ENCODE assay signal across 9 cellular contexts in the genomic region with DNA sequence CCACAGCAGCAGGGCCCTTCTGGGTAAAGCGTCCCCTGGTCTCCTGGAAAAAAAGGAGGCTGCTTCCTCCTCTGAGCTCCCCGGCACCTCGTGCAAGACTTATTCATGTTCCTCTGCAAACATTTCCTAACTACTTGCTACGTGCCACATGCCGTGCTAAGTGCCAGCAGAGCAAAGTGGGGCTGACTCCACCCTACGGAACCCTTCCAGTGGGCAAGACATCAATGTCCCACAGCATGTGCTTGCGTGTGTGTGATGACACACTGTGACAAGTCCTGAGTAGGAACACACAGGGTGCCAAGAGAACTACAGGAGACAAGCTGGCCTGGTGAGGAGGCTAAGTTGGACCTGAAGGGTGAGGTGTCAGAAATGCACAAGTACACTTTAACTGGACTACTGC. TPM values are rescaled to one million over a fixed set of nuclear protein-coding genes. Genes with fewer than 3 reads are reported as not detected.
DNase-seq lines count a peak whose midpoint lies in the region; ATAC-seq and TF ChIP-seq lines count a peak whose summit lies in the region.
"Had no signal": no experiment of that assay in that cellular context is flagged by ENCODE, and none has a peak within 500 bp of the region (broad histone marks: within the 10 kb centered on the region; RNA-seq: fewer than 3 reads in every experiment).

No MANE protein-coding gene starts in this region.

- no peaks in the 10 kb centered on the region for H3K9me3 Mint-ChIP-seq in activated CD8-positive, alpha-beta T cell treated with anti-CD3 and anti-CD28 coated beads for 36 hours

- peak overlapping the region; percentile 4 for H3K4me3 Mint-ChIP-seq in activated CD8-positive, alpha-beta T cell treated with anti-CD3 and anti-CD28 coated beads for 36 hours

- peak; percentile 79 for DNase-seq in activated effector memory CD4-positive, alpha-beta T cell treated with anti-CD3 and anti-CD28 coated beads, Interleukin-2, amount 50 U/mL, for 16 hours
- no peak for DNase-seq in activated effector memory CD4-positive, alpha-beta T cell treated with Interleukin-2 at 50 U/mL for 16 hours
- DNase-seq in activated CD8-positive, alpha-beta T cell treated with anti-CD3 and anti-CD28 coated beads for 36 hours = peak; percentile 49
- DNase-seq in tibial nerve (ENCODE audit: low spot score in 2 of 2) (peak in 1 of 2 donors; percentile 19), NAMALWA (ENCODE audit: low spot score) (no peak)

- CTCF ChIA-PET in activated CD8-positive, alpha-beta T cell treated with anti-CD3 and anti-CD28 coated beads for 36 hours (lab: Charles Lee) = interaction anchor here (0.8 to 9.0 kb wide), 6 partner anchors 9 to 153 kb away, joined by 3 to 87 read pairs (median 8); no protein-coding TSS in a partner anchor

- H3K9me3 ChIP-seq in iPS-15b (ENCODE audit: control insufficient read depth, insufficient read depth, low read length) = no peaks in the 10 kb centered on the region
- no peaks in the 10 kb centered on the region for H3K9me3 ChIP-seq in tibial nerve

- TF ChIP-seq POLR2A in tibial nerve (IDR thresholded peaks at IDR 0.05) (no peak), GM18505 (IDR thresholded peaks at IDR 0.05; ENCODE audit: borderline replicate concordance, extremely low read depth, insufficient read depth, insufficient read length) (no peak)

- H3K27me3 ChIP-seq in iPS-15b (ENCODE audit: control insufficient read depth, insufficient read depth, low read length) (no peaks in the 10 kb centered on the region), tibial nerve (no peaks in the 10 kb centered on the region)
- H3K27me3 ChIP-seq: cardiac muscle cell had no signal

- no peaks in the 10 kb centered on the region for H3K27me3 Mint-ChIP-seq in activated CD8-positive, alpha-beta T cell treated with anti-CD3 and anti-CD28 coated beads for 36 hours

- peaks cover 92% of the 10 kb centered on the region for H3K4me1 Mint-ChIP-seq in activated CD8-positive, alpha-beta T cell treated with anti-CD3 and anti-CD28 coated beads for 36 hours (ENCODE audit: low read depth)

- H3K9ac ChIP-seq in iPS-15b (ENCODE audit: low read depth, low read length) = peak overlapping the region; percentile 9

- peaks cover 7% of the 10 kb centered on the region for H3K36me3 ChIP-seq in iPS-15b (ENCODE audit: control insufficient read depth, insufficient read depth, low read length)
- H3K36me3 ChIP-seq in tibial nerve = no peaks in the 10 kb centered on the region
- H3K36me3 ChIP-seq: cardiac muscle cell had no signal

- H3K27ac ChIP-seq in tibial nerve = peak overlapping the region in 3 of 4 donors; percentile 7 to 74 (median 69)
- H3K27ac ChIP-seq: cardiac muscle cell had no signal

- intact Hi-C loops in activated CD8-positive, alpha-beta T cell treated with anti-CD3 and anti-CD28 coated beads for 36 hours (cut with micrococcal nuclease) = no loop called here

- H3K4me3 ChIP-seq in iPS-15b (ENCODE audit: low read depth, low read length) = no peak overlapping the region
- no peak overlapping the region for H3K4me3 ChIP-seq in tibial nerve
- H3K4me3 ChIP-seq: cardiac muscle cell had no signal

- H3K4me1 ChIP-seq in iPS-15b (ENCODE audit: control insufficient read depth, insufficient read depth, low read length) (peaks cover 17% of the 10 kb centered on the region), tibial nerve (peaks cover 0 to 77% (median 63%) of the 10 kb centered on the region in 4 donors)

- POLR2A ChIA-PET in activated CD8-positive, alpha-beta T cell treated with anti-CD3 and anti-CD28 coated beads for 36 hours (lab: Charles Lee) = interaction anchor here (0.7 to 4.9 kb wide), 12 partner anchors 9 to 89 kb away, joined by 3 to 39 read pairs (median 3); no protein-coding TSS in a partner anchor

- WGBS in tibial nerve, 2 donors = 75 to 85% methylated on average over 7 of the region's 7 CpGs

- peak; percentile 20 for ATAC-seq in activated CD8-positive, alpha-beta T cell treated with anti-CD3 and anti-CD28 coated beads for 36 hours
- no peak for ATAC-seq in GM18505 (IDR thresholded peaks at IDR 0.05; ENCODE audit: unreplicated experiment)
- ATAC-seq in HG02885 (IDR thresholded peaks at IDR 0.05; ENCODE audit: poor library complexity, unreplicated experiment) = no peak

- peak in 1 of 2 donors; percentile 60 for TF ChIP-seq EP300 in tibial nerve (IDR thresholded peaks at IDR 0.05)

- peak overlapping the region; percentile 93 for H3K27ac Mint-ChIP-seq in activated CD8-positive, alpha-beta T cell treated with anti-CD3 and anti-CD28 coated beads for 36 hours

- no peak for TF ChIP-seq CTCF in activated CD8-positive, alpha-beta T cell treated with anti-CD3 and anti-CD28 coated beads for 36 hours (IDR thresholded peaks at IDR 0.05)
- TF ChIP-seq CTCF in tibial nerve (IDR thresholded peaks at IDR 0.05) = no peak

- peaks cover 73% of the 10 kb centered on the region for H3K36me3 Mint-ChIP-seq in activated CD8-positive, alpha-beta T cell treated with anti-CD3 and anti-CD28 coated beads for 36 hours (ENCODE audit: low read depth)

RNA-seq across cellular contexts. Expression of a gene that starts 57.4 kb away (rescaled TPM):
- 100 to 1,000 TPM; 290 to 317 TPM for total RNA-seq in activated CD8-positive, alpha-beta T cell treated with anti-CD3 and anti-CD28 coated beads for 36 hours
- 10 to 100 TPM; 13.4 to 27.3 (median 24.8) TPM for total RNA-seq in tibial nerve

Comparison
In these comparisons a context has a peak if more than half of its experiments do, and no peak if none do; other contexts are left out.
1. DNase-seq: peak in activated effector memory CD4-positive, alpha-beta T cell treated with anti-CD3 and anti-CD28 coated beads, Interleukin-2, amount 50 U/mL, for 16 hours (single experiment) and activated CD8-positive, alpha-beta T cell treated with anti-CD3 and anti-CD28 coated beads for 36 hours (single experiment); none in activated effector memory CD4-positive, alpha-beta T cell treated with Interleukin-2 at 50 U/mL for 16 hours (single experiment) and NAMALWA (single experiment).
2. RNA of a gene that starts 57.4 kb away (total RNA-seq): 290 to 317 TPM in activated CD8-positive, alpha-beta T cell treated with anti-CD3 and anti-CD28 coated beads for 36 hours; 13.4 to 27.3 TPM in tibial nerve; every median in the first group is over 10 times any median in the second.